In the genomic region with DNA sequence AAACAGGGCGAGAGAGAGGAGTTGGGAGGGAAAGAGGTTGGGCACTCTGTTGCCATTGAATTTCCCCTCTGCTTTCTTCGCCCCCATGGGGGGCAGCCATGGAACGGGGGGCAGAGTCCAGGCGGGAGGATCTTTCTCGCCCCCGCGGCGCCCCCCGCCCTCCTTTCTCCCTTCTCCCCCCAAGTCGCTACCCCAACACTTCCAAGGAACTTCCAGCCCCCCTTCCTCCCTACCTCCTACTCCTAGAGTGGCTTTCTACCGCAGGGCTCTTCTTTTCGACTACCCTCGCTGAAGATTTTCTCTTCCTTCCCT, we compare ENCODE assay signal across 8 cellular contexts. TPM values are rescaled to one million over a fixed set of nuclear protein-coding genes. Genes with fewer than 3 reads are reported as not detected.
A peak's percentile ranks its signal among the peaks of the same experiment; 100 is the strongest.
DNase-seq lines count a peak whose midpoint lies in the region; ATAC-seq and TF ChIP-seq lines count a peak whose summit lies in the region.

No MANE protein-coding gene starts in this region.

- H3K9ac ChIP-seq in NT2/D1 (ENCODE audit: insufficient read length, low read depth) (peak overlapping the region; percentile 81), endodermal cell (ENCODE audit: extremely low read depth, low read length, poor library complexity, severe bottlenecking) (peak overlapping the region; percentile 99)

- peaks cover 4% of the 10 kb centered on the region for H3K36me3 Mint-ChIP-seq in CD4-positive, CD25-positive, alpha-beta regulatory T cell
- peaks cover 4% of the 10 kb centered on the region for H3K36me3 Mint-ChIP-seq in endodermal cell (ENCODE audit: low read depth)

- H3K27me3 ChIP-seq in CD4-positive, CD25-positive, alpha-beta regulatory T cell (ENCODE audit: control insufficient read depth, insufficient read depth, low read length): no peaks in the 10 kb centered on the region
- no peaks in the 10 kb centered on the region for H3K27me3 ChIP-seq in NT2/D1 (ENCODE audit: insufficient read depth, insufficient read length)
- H3K27me3 ChIP-seq in endodermal cell (ENCODE audit: control insufficient read depth, insufficient read depth, low read length, poor library complexity, severe bottlenecking): no peaks in the 10 kb centered on the region
- H3K27me3 ChIP-seq in neutrophil: no peaks in the 10 kb centered on the region

- WGBS in endodermal cell (ENCODE audit: insufficient coverage in 1 of 2, insufficient read length in 1 of 2), 2 experiments: 0% methylated on average over 12 of the region's 13 CpGs; no CpG with 5 or more reads in 1 of the 2 experiments

- peak overlapping the region; percentile 79 for H3K4me3 ChIP-seq in CD4-positive, CD25-positive, alpha-beta regulatory T cell (ENCODE audit: low read depth, low read length)
- H3K4me3 ChIP-seq in NT2/D1 (ENCODE audit: insufficient read length, low read depth) (peak overlapping the region; percentile 56), endodermal cell (ENCODE audit: low read length) (peak overlapping the region; percentile 95), neutrophil (ENCODE audit: low read depth in 1 of 2, low read length in 1 of 2) (peak overlapping the region; percentile 69 to 89)

- peaks cover 0 to 8% (median 0%) of the 10 kb centered on the region in 7 donors for H3K9me3 Mint-ChIP-seq in CD4-positive, CD25-positive, alpha-beta regulatory T cell
- H3K9me3 Mint-ChIP-seq in endodermal cell: peaks cover 11% of the 10 kb centered on the region

- H3K36me3 ChIP-seq in CD4-positive, CD25-positive, alpha-beta regulatory T cell (ENCODE audit: control insufficient read depth, insufficient read depth, low read length): no peaks in the 10 kb centered on the region
- no peaks in the 10 kb centered on the region for H3K36me3 ChIP-seq in NT2/D1 (ENCODE audit: insufficient read depth, insufficient read length, low read length)
- no peaks in the 10 kb centered on the region for H3K36me3 ChIP-seq in endodermal cell (ENCODE audit: control insufficient read depth, insufficient read depth, low read length)
- no peaks in the 10 kb centered on the region for H3K36me3 ChIP-seq in neutrophil

- H3K4me1 ChIP-seq in CD4-positive, CD25-positive, alpha-beta regulatory T cell (ENCODE audit: control insufficient read depth, insufficient read depth, low read length, poor library complexity, severe bottlenecking): peaks cover 22% of the 10 kb centered on the region
- H3K4me1 ChIP-seq in NT2/D1 (ENCODE audit: insufficient read depth, insufficient read length) (no peaks in the 10 kb centered on the region), endodermal cell (ENCODE audit: control insufficient read depth, insufficient read depth, low read length) (no peaks in the 10 kb centered on the region), neutrophil (ENCODE audit: control insufficient read depth in 1 of 2, insufficient read depth in 1 of 2, low read depth in 1 of 2, low read length in 1 of 2) (peaks cover 11 to 30% of the 10 kb centered on the region in 2 experiments)

- H3K4me3 Mint-ChIP-seq in CD4-positive, CD25-positive, alpha-beta regulatory T cell: peak overlapping the region; percentile 95 to 99 (median 97)
- H3K4me3 Mint-ChIP-seq in endodermal cell: peak overlapping the region; percentile 98

- H3K27ac ChIP-seq in CD4-positive, CD25-positive, alpha-beta regulatory T cell (ENCODE audit: insufficient read depth, low read length, poor library complexity, severe bottlenecking): peak overlapping the region; percentile 96
- peak overlapping the region; percentile 99 for H3K27ac ChIP-seq in endodermal cell (ENCODE audit: low read depth, low read length)
- H3K27ac ChIP-seq in neutrophil: peak overlapping the region; percentile 97

- peaks cover 11 to 27% (median 14%) of the 10 kb centered on the region in 4 donors for H3K4me1 Mint-ChIP-seq in CD4-positive, CD25-positive, alpha-beta regulatory T cell
- H3K4me1 Mint-ChIP-seq in endodermal cell: peaks cover 12% of the 10 kb centered on the region

- peak overlapping the region; percentile 97 to 99 (median 98) for H3K27ac Mint-ChIP-seq in CD4-positive, CD25-positive, alpha-beta regulatory T cell
- peak overlapping the region; percentile 100 for H3K27ac Mint-ChIP-seq in endodermal cell

- ATAC-seq in CD4-positive, CD25-positive, alpha-beta regulatory T cell (ENCODE audit: low read depth in 2 of 2): no peak
- ATAC-seq in HG03460 (IDR thresholded peaks at IDR 0.05; ENCODE audit: unreplicated experiment) (no peak), GM21390 (IDR thresholded peaks at IDR 0.05; ENCODE audit: unreplicated experiment) (no peak)

- TF ChIP-seq CTCF in endodermal cell (conservative IDR thresholded peaks at IDR 0.05) (no peak), neutrophil (IDR thresholded peaks at IDR 0.05) (no peak)

- no peaks in the 10 kb centered on the region for H3K9me3 ChIP-seq in CD4-positive, CD25-positive, alpha-beta regulatory T cell (ENCODE audit: control insufficient read depth in 2 of 2, low read length in 2 of 2)
- no peaks in the 10 kb centered on the region for H3K9me3 ChIP-seq in NT2/D1 (ENCODE audit: insufficient read depth, low read length)
- H3K9me3 ChIP-seq in endodermal cell (ENCODE audit: control insufficient read depth, low read length): no peaks in the 10 kb centered on the region
- H3K9me3 ChIP-seq in neutrophil: no peaks in the 10 kb centered on the region

- H3K27me3 Mint-ChIP-seq in CD4-positive, CD25-positive, alpha-beta regulatory T cell: peaks cover 24% of the 10 kb centered on the region
- H3K27me3 Mint-ChIP-seq in endodermal cell (ENCODE audit: insufficient read depth): peaks cover 2% of the 10 kb centered on the region

- DNase-seq in CD4-positive, CD25-positive, alpha-beta regulatory T cell: no peak
- DNase-seq in NT2/D1 (ENCODE audit: low read depth, low spot score) (no peak), endodermal cell (no peak), NCI-H2227 (lab: John Stamatoyannopoulos, UW; ENCODE audit: unreplicated experiment) (no peak), DMS53 (lab: John Stamatoyannopoulos, UW) (no peak)

RNA-seq across cellular contexts. Expression of a gene that starts 0.6 kb away (rescaled TPM):
- total RNA-seq in CD4-positive, CD25-positive, alpha-beta regulatory T cell: 79.4 TPM
- polyA plus RNA-seq in CD4-positive, CD25-positive, alpha-beta regulatory T cell: 10 to 100 TPM; 43.1 to 51.3 (median 47.5) TPM
- total RNA-seq in endodermal cell: 100 to 1,000 TPM in 1 of 2 donors, 10 to 100 TPM in 1; 73.7 to 130 TPM
- 61.9 TPM for polyA plus RNA-seq in endodermal cell (2013, experiment 1 of 2)
- polyA plus RNA-seq in endodermal cell (2013, experiment 2 of 2): 59.9 TPM
